10 cellular contexts compared by ENCODE assay signal in genomic region chr17:3475812-3476686, GRCh38. TPM values are rescaled to one million over a fixed set of nuclear protein-coding genes. Genes with fewer than 3 reads are reported as not detected.
A peak's percentile ranks its signal among the peaks of the same experiment; 100 is the strongest.
DNase-seq lines count a peak whose midpoint lies in the region; ATAC-seq, FAIRE-seq and TF ChIP-seq lines count a peak whose summit lies in the region.
"Had no signal": no experiment of that assay in that cellular context is flagged by ENCODE, and none has a peak within 500 bp of the region (broad histone marks: within the 10 kb centered on the region; RNA-seq: fewer than 3 reads in every experiment).

Gene ASPA, plus strand, starts transcription at chr17:3475997. Its CDS starts 163 bp downstream, at chr17:3476160.

- DNase-seq in GM23338 (ENCODE audit: low spot score) = no peak
- no peak for DNase-seq in brain microvascular endothelial cell
- DNase-seq in kidney = no peak
- DNase-seq in stimulated activated CD4-positive, alpha-beta T cell treated with anti-CD3 and anti-CD28 coated beads, Interleukin-2, amount 100 ng/mL, for 48 hours = no peak
- no peak for DNase-seq in activated CD8-positive, alpha-beta memory T cell treated with anti-CD3 and anti-CD28 coated beads, Interleukin-2, amount 50 U/mL, for 48 hours
- no peak for DNase-seq in GM10266 (ENCODE audit: extremely low spot score)
- DNase-seq: kidney glomerular epithelial cell; stimulated activated naive CD4-positive, alpha-beta T cell treated with Interleukin-2 at 50 U/mL for 16 hours had no signal

- H3K4me1 Mint-ChIP-seq in GM23338 = peaks cover 21% of the 10 kb centered on the region
- peaks cover 6% of the 10 kb centered on the region for H3K4me1 Mint-ChIP-seq in stimulated activated memory B cell treated with anti-CD40 and anti-IgM and Interleukin-4, amounts not matched to agents 10 μg/mL and 1 μg/mL and 100 μg/mL, for 72 hours

- H3K36me3 Mint-ChIP-seq in GM23338 (ENCODE audit: low read depth) = no peaks in the 10 kb centered on the region
- no peaks in the 10 kb centered on the region for H3K36me3 Mint-ChIP-seq in stimulated activated memory B cell treated with anti-CD40 and anti-IgM and Interleukin-4, amounts not matched to agents 10 μg/mL and 1 μg/mL and 100 μg/mL, for 72 hours

- no peak within 1 kb of the TSS for H3K4me3 Mint-ChIP-seq in GM23338
- peak within 1 kb of the TSS; percentile 51 for H3K4me3 Mint-ChIP-seq in stimulated activated memory B cell treated with anti-CD40 and anti-IgM and Interleukin-4, amounts not matched to agents 10 μg/mL and 1 μg/mL and 100 μg/mL, for 72 hours

- no peaks in the 10 kb centered on the region for H3K9me3 ChIP-seq in kidney (ENCODE audit: control insufficient read depth in 1 of 2, low read length in 2 of 2)

- in situ Hi-C loops in brain microvascular endothelial cell (cut with HindIII; ENCODE audit: low pct_ligation_motif_present, low sequenced_read_pairs) = no loop called here

- H3K36me3 ChIP-seq in GM23338 (ENCODE audit: insufficient read depth) (no peaks in the 10 kb centered on the region), brain microvascular endothelial cell (replicated peaks) (no peaks in the 10 kb centered on the region), kidney (ENCODE audit: control insufficient read depth in 1 of 2, insufficient read depth in 2 of 2, low read length in 2 of 2) (no peaks in the 10 kb centered on the region)

- H3K4me2 ChIP-seq in GM23338 = peak within 1 kb of the TSS; percentile 3; the same call in 1 of the 2 replicates

- H3K79me2 ChIP-seq in GM23338 (replicated peaks; ENCODE audit: insufficient read depth) = no peaks in the 10 kb centered on the region

- peaks cover 1% of the 10 kb centered on the region for H3K27me3 Mint-ChIP-seq in GM23338 (ENCODE audit: insufficient read depth, low read depth, poor library complexity)
- peaks cover 13% of the 10 kb centered on the region for H3K27me3 Mint-ChIP-seq in stimulated activated memory B cell treated with anti-CD40 and anti-IgM and Interleukin-4, amounts not matched to agents 10 μg/mL and 1 μg/mL and 100 μg/mL, for 72 hours

- no peaks in the 10 kb centered on the region for H3F3A ChIP-seq in GM23338 (replicated peaks; ENCODE audit: low read depth)

- ATAC-seq in GM23338 (no peak), GM21825 (IDR thresholded peaks at IDR 0.05; ENCODE audit: unreplicated experiment) (no peak)
- no peak for ATAC-seq in stimulated activated memory B cell treated with anti-CD40 and anti-IgM and Interleukin-4, amounts not matched to agents 10 μg/mL and 1 μg/mL and 100 μg/mL, for 72 hours

- no peak within 1 kb of the TSS for H3K27ac ChIP-seq in GM23338 (ENCODE audit: low read depth)
- H3K27ac ChIP-seq in brain microvascular endothelial cell = no peak within 1 kb of the TSS
- H3K27ac ChIP-seq in kidney (ENCODE audit: low read depth in 2 of 2, low read length in 2 of 2) = peak within 1 kb of the TSS; percentile 45 to 83

- intact Hi-C loops in kidney (cut with DNase I) = no loop called here

- peak; percentile 86 for FAIRE-seq in kidney (lab: Jason Lieb, UNC)

- no peak for TF ChIP-seq CTCF in GM23338 (conservative IDR thresholded peaks at IDR 0.05; ENCODE audit: low read depth in 2 of 2)
- no peak for TF ChIP-seq CTCF in brain microvascular endothelial cell (IDR thresholded peaks at IDR 0.05; ENCODE audit: low read depth, low read length, missing control alignments)
- no peak for TF ChIP-seq CTCF in kidney (IDR thresholded peaks at IDR 0.05; ENCODE audit: borderline replicate concordance, extremely low read depth, insufficient read depth)
- no peak for TF ChIP-seq CTCF in GM10266 (IDR thresholded peaks at IDR 0.05; ENCODE audit: control insufficient read depth, insufficient read depth, low read depth, missing control alignments)

- H3K4me1 ChIP-seq in GM23338 (ENCODE audit: insufficient read depth) (peaks cover 15% of the 10 kb centered on the region), kidney (ENCODE audit: control insufficient read depth in 1 of 2, insufficient read depth in 1 of 2, low read depth in 1 of 2, low read length in 2 of 2) (peaks cover 4 to 7% of the 10 kb centered on the region in 2 donors)

- H4K20me1 ChIP-seq in GM23338 (replicated peaks; ENCODE audit: insufficient read depth) = no peaks in the 10 kb centered on the region

- H3K9me2 ChIP-seq in GM23338 (ENCODE audit: insufficient read depth) = no peaks in the 10 kb centered on the region

- H2AFZ ChIP-seq in GM23338 = peak within 1 kb of the TSS; percentile 64; the same call in 1 of the 2 replicates

- H3K27ac Mint-ChIP-seq in GM23338 = no peak within 1 kb of the TSS
- H3K27ac Mint-ChIP-seq in stimulated activated memory B cell treated with anti-CD40 and anti-IgM and Interleukin-4, amounts not matched to agents 10 μg/mL and 1 μg/mL and 100 μg/mL, for 72 hours = no peak within 1 kb of the TSS

- peak within 1 kb of the TSS; percentile 61 to 72 for H3K9ac ChIP-seq in kidney (ENCODE audit: low read length in 2 of 2)

- no peak within 1 kb of the TSS for H3K4me3 ChIP-seq in GM23338
- H3K4me3 ChIP-seq in brain microvascular endothelial cell (ENCODE audit: low read depth, low read length) = peak within 1 kb of the TSS; percentile 41
- H3K4me3 ChIP-seq in kidney (ENCODE audit: low read length in 2 of 2) = peak within 1 kb of the TSS; percentile 84 to 92

- H3K27me3 ChIP-seq in GM23338 (ENCODE audit: insufficient read depth) (no peaks in the 10 kb centered on the region), brain microvascular endothelial cell (replicated peaks) (no peaks in the 10 kb centered on the region)

- no peaks in the 10 kb centered on the region; the same call in 2 of the 3 replicates for H3K9me3 Mint-ChIP-seq in GM23338
- H3K9me3 Mint-ChIP-seq in stimulated activated memory B cell treated with anti-CD40 and anti-IgM and Interleukin-4, amounts not matched to agents 10 μg/mL and 1 μg/mL and 100 μg/mL, for 72 hours = no peaks in the 10 kb centered on the region

TF ChIP-seq in GM23338, 12 proteins besides CTCF, POLR2A, EP300 and RAD21:
- TF ChIP-seq ZNF331 (CRISPR knock-in tag; IDR thresholded peaks at IDR 0.05; ENCODE audit: low read depth) = no peak
- no peak for TF ChIP-seq EZH2phosphoT487 (IDR thresholded peaks at IDR 0.05; ENCODE audit: unreplicated experiment)

RNA-seq across cellular contexts. Expression of gene ASPA, which starts in this region (rescaled TPM):
- 0.04 TPM in 1 of 2 replicates, not detected in the other for total RNA-seq in GM23338 (2014; rRNA removed; shearing (Covaris generic))
- polyA plus RNA-seq in GM23338 (2016; fragmentation: Nextera tagmentation; extraction: Ambion mirVana) (0.13 TPM in 1 of 2 replicates, not detected in the other), kidney (ENCODE audit: insufficient read depth, low read depth, low replicate concordance) (24.2 TPM)
- total RNA-seq in kidney = 5.1 TPM

Comparison
In these comparisons a context has a peak if more than half of its experiments do, and no peak if none do; other contexts are left out.
1. RNA of gene ASPA (polyA plus RNA-seq): 24.2 TPM in kidney (single experiment); 0.13 TPM in GM23338; every median in the first group is over 10 times any median in the second.
2. H3K27ac ChIP-seq: peak in kidney (2 of 2); none in GM23338 (single experiment) and brain microvascular endothelial cell (single experiment).